ENCODE assay signal across 14 cellular contexts in genomic region chr1:202575906-202576653, GRCh38.
DNase-seq lines count a peak whose midpoint lies in the region; ATAC-seq, FAIRE-seq and TF ChIP-seq lines count a peak whose summit lies in the region.
"Had no signal": no experiment of that assay in that cellular context is flagged by ENCODE, and none has a peak within 500 bp of the region (broad histone marks: within the 10 kb centered on the region; RNA-seq: fewer than 3 reads in every experiment).

No MANE protein-coding gene starts in this region.

- no peak overlapping the region for H2BK5ac ChIP-seq in mesendoderm (ENCODE audit: low read length)

- no peak overlapping the region for H3K4me3 Mint-ChIP-seq in type B pancreatic cell

- no peak overlapping the region for H3K23ac ChIP-seq in mesendoderm (ENCODE audit: low read length)

- H3K36me3 Mint-ChIP-seq in type B pancreatic cell = peaks cover 15% of the 10 kb centered on the region

- H3K36me3 ChIP-seq in bronchial epithelial cell (ENCODE audit: control insufficient read depth, insufficient read depth, low read length) (peaks cover 3% of the 10 kb centered on the region), mesendoderm (ENCODE audit: control insufficient read depth, insufficient read depth, low read length) (no peaks in the 10 kb centered on the region)

- H3K4me2 ChIP-seq in mesendoderm (ENCODE audit: low read length) = no peak overlapping the region

- H3K4ac ChIP-seq in mesendoderm (ENCODE audit: low read depth, low read length) = no peak overlapping the region

- H3K27ac Mint-ChIP-seq in type B pancreatic cell = peak overlapping the region; percentile 94

- H3K27ac ChIP-seq in mesendoderm (ENCODE audit: low read depth, low read length) = no peak overlapping the region
- H3K27ac ChIP-seq: WERI-Rb-1 had no signal

- WGBS in mesendoderm (ENCODE audit: extremely low coverage, insufficient coverage, low lambda C conversion rate) = no CpG with 5 or more reads among the region's 2 CpGs

- peaks cover 17% of the 10 kb centered on the region for H3K4me1 ChIP-seq in mesendoderm (ENCODE audit: control insufficient read depth, low read depth, low read length)

- TF ChIP-seq CTCF in bronchial epithelial cell (IDR thresholded peaks at IDR 0.05; ENCODE audit: insufficient read depth, low read length, severe bottlenecking) = no peak
- no peak for TF ChIP-seq CTCF in type B pancreatic cell (conservative IDR thresholded peaks at IDR 0.05)

- H3K79me1 ChIP-seq in mesendoderm (ENCODE audit: low read length) = no peaks in the 10 kb centered on the region

- H3K27me3 Mint-ChIP-seq in type B pancreatic cell = no peaks in the 10 kb centered on the region

- no peak for FAIRE-seq in bronchial epithelial cell (lab: Jason Lieb, UNC)
- FAIRE-seq: GM18507 had no signal

- no peak overlapping the region for H2AK5ac ChIP-seq in mesendoderm (ENCODE audit: low read length)

- H2BK120ac ChIP-seq in mesendoderm (ENCODE audit: low read depth, low read length) = no peak overlapping the region

- no peaks in the 10 kb centered on the region for H3K9me3 Mint-ChIP-seq in type B pancreatic cell

- H2BK15ac ChIP-seq in mesendoderm (replicated peaks; ENCODE audit: low read depth) = no peak overlapping the region

- H3K56ac ChIP-seq in mesendoderm (ENCODE audit: low read length) = no peak overlapping the region

- H4K5ac ChIP-seq in mesendoderm (ENCODE audit: low read length) = no peak overlapping the region

- ATAC-seq in HG02852 (IDR thresholded peaks at IDR 0.05; ENCODE audit: unreplicated experiment) (no peak), GM21390 (IDR thresholded peaks at IDR 0.05; ENCODE audit: unreplicated experiment) (no peak)

- H3K79me2 ChIP-seq in mesendoderm (ENCODE audit: control insufficient read depth, insufficient read depth, low read length) = no peaks in the 10 kb centered on the region

- H4K8ac ChIP-seq in mesendoderm (ENCODE audit: low read depth, low read length) = no peak overlapping the region

- DNase-seq in NCI-H82 (lab: John Stamatoyannopoulos, UW) = peak; percentile 75
- DNase-seq in bronchial epithelial cell (ENCODE audit: low read depth) = peak; percentile 84
- DNase-seq in mesendoderm = no peak
- no peak for DNase-seq in type B pancreatic cell (ENCODE audit: extremely low spot score, unreplicated experiment)
- no peak for DNase-seq in NCI-H1694 (lab: John Stamatoyannopoulos, UW)
- DNase-seq: activated T-cell treated with anti-CD3 and anti-CD28 coated beads, Interleukin-2, amount 50 U/mL, for 48 hours; cerebellar nuclear complex; DMS79 treated with DMSO at 0.1 percent for 48 hours; NCI-H146; stimulated activated CD4-positive, alpha-beta T cell treated with anti-CD3 and anti-CD28 coated beads, Interleukin-4, amount 100 ng/mL, for 24 hours; WERI-Rb-1 had no signal

- H3K27me3 ChIP-seq in bronchial epithelial cell (ENCODE audit: control insufficient read depth, insufficient read depth, low read length) (no peaks in the 10 kb centered on the region), mesendoderm (ENCODE audit: insufficient read depth, low read length, poor library complexity) (no peaks in the 10 kb centered on the region)

- no peak overlapping the region for H3K9ac ChIP-seq in mesendoderm (ENCODE audit: low read length)

- H3K18ac ChIP-seq in mesendoderm (ENCODE audit: low read length) = peak overlapping the region; percentile 54

- H3K4me3 ChIP-seq in bronchial epithelial cell (ENCODE audit: low read depth, low read length) = no peak overlapping the region
- H3K4me3 ChIP-seq in mesendoderm (ENCODE audit: low read length) = no peak overlapping the region

- peaks cover 62% of the 10 kb centered on the region for H3K4me1 Mint-ChIP-seq in type B pancreatic cell (ENCODE audit: unreplicated experiment)

Comparison
In these comparisons a context has a peak if more than half of its experiments do, and no peak if none do; other contexts are left out.
1. DNase-seq: peak in NCI-H82 (single experiment) and bronchial epithelial cell (single experiment); none in mesendoderm (single experiment), type B pancreatic cell (single experiment) and NCI-H1694 (single experiment).